ENCODE assay signal across 25 cellular contexts in the genomic region with DNA sequence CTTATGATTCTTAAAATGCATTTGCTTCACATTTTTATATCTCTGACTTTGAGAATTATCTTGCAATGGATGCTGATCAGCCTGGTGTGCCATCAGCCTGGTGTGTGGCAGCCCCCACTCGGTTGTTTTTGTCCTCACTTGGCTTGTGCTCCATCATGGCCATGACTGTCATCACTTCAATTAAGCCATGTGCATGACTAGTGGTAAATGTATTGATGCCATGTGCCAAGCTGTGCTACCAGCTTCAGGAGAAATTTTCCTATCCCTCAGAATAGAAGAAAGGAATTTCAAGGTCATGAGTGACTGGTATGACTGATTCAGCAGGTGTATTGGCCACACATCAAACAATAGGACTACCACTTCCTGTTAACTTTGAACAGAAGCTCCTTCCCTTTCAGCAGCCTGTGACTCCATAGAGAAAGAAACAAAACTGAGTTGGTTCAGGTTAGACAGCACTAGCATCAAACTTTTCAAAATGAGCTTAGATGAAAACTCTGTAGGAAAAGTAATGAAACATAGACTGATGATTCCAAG.
DNase-seq lines count a peak whose midpoint lies in the region; ATAC-seq and TF ChIP-seq lines count a peak whose summit lies in the region.
"Had no signal": no experiment of that assay in that cellular context is flagged by ENCODE, and none has a peak within 500 bp of the region (broad histone marks: within the 10 kb centered on the region; RNA-seq: fewer than 3 reads in every experiment).

No MANE protein-coding gene starts in this region.

- H3K27ac ChIP-seq in mesenchymal stem cell (ENCODE audit: low read length, poor library complexity, severe bottlenecking) (no peak overlapping the region), mesendoderm (ENCODE audit: low read depth, low read length) (no peak overlapping the region)
- H3K27ac ChIP-seq: SJCRH30 had no signal

- no peak overlapping the region for H3K18ac ChIP-seq in mesenchymal stem cell (ENCODE audit: low read depth in 1 of 2, low read length in 2 of 2)
- H3K18ac ChIP-seq in mesendoderm (ENCODE audit: low read length), result no peak overlapping the region

- peaks cover 14% of the 10 kb centered on the region for H3K9me3 ChIP-seq in mesenchymal stem cell (ENCODE audit: control insufficient read depth, low read length)
- H3K9me3 ChIP-seq: MG63, SJCRH30 had no signal

- DNase-seq in SW480 (ENCODE audit: low spot score), result peak; percentile 1
- DNase-seq in kidney glomerular epithelial cell (lab: John Stamatoyannopoulos, UW), result peak; percentile 9
- DNase-seq in mesenchymal stem cell, result no peak
- DNase-seq in mesendoderm, result no peak
- DNase-seq in activated T-cell treated with anti-CD3 and anti-CD28 coated beads, Interleukin-2, amount 50 U/mL, for 1 hour, result no peak
- DNase-seq: C1 segment of cervical spinal cord; CD4-positive, alpha-beta memory T cell; COR-L47; DMS79; EL; GDM1; HCEC 1CT; KG1; MG63; NCI-H2029; NCI-H446; NCI-H524 treated with DMSO at 0.1 percent for 48 hours; NCI-H82; NK-92 treated with Interleukin-12 subunit alpha and Interleukin-12 subunit beta, amount 100 ng/mL, for 24 hours; PC-3; SJCRH30; T-cell had no signal

- H2BK120ac ChIP-seq in mesenchymal stem cell (ENCODE audit: low read depth, low read length) (no peak overlapping the region), mesendoderm (ENCODE audit: low read depth, low read length) (no peak overlapping the region)

- WGBS in mesenchymal stem cell, result 67% methylated on average over 1 of the region's 1 CpG
- no CpG with 5 or more reads among the region's 1 CpG for WGBS in mesendoderm (ENCODE audit: extremely low coverage, insufficient coverage, low lambda C conversion rate)

- H2BK5ac ChIP-seq in mesenchymal stem cell (ENCODE audit: low read depth, low read length, poor library complexity, severe bottlenecking) (no peak overlapping the region), mesendoderm (ENCODE audit: low read length) (no peak overlapping the region)

- H4K8ac ChIP-seq in mesenchymal stem cell (ENCODE audit: low read length), result no peak overlapping the region
- no peak overlapping the region for H4K8ac ChIP-seq in mesendoderm (ENCODE audit: low read depth, low read length)

- no peak overlapping the region for H4K91ac ChIP-seq in mesenchymal stem cell (ENCODE audit: low read length)

- no peak overlapping the region for H3K4me3 ChIP-seq in mesenchymal stem cell (ENCODE audit: insufficient read depth in 1 of 2, low read depth in 1 of 2, low read length in 2 of 2)
- no peak overlapping the region for H3K4me3 ChIP-seq in mesendoderm (ENCODE audit: low read length)
- H3K4me3 ChIP-seq: MG63, SJCRH30 had no signal

- no peak overlapping the region for H3K56ac ChIP-seq in mesendoderm (ENCODE audit: low read length)

- ATAC-seq in HG03432 (IDR thresholded peaks at IDR 0.05; ENCODE audit: unreplicated experiment) (peak; percentile 67), SK-N-SH treated with all-trans-retinoic acid at 6 μM for 48 hours (no peak)
- ATAC-seq: PC-3, Right ventricle myocardium inferior, T-cell had no signal

- H2AFZ ChIP-seq in mesenchymal stem cell (ENCODE audit: low read depth, low read length), result no peak overlapping the region

- H3K4me2 ChIP-seq in mesenchymal stem cell (ENCODE audit: low read length, poor library complexity, severe bottlenecking), result no peak overlapping the region
- no peak overlapping the region for H3K4me2 ChIP-seq in mesendoderm (ENCODE audit: low read length)

- H2BK12ac ChIP-seq in mesenchymal stem cell (ENCODE audit: low read length in 2 of 2), result no peak overlapping the region

- H2BK15ac ChIP-seq in mesenchymal stem cell (ENCODE audit: low read depth, poor library complexity, severe bottlenecking), result no peak overlapping the region
- H2BK15ac ChIP-seq in mesendoderm (replicated peaks; ENCODE audit: low read depth), result no peak overlapping the region

- H3K9ac ChIP-seq in mesenchymal stem cell (ENCODE audit: low read length) (no peak overlapping the region), mesendoderm (ENCODE audit: low read length) (no peak overlapping the region)

- no peaks in the 10 kb centered on the region for H3K79me2 ChIP-seq in mesendoderm (ENCODE audit: control insufficient read depth, insufficient read depth, low read length)

- H2AK5ac ChIP-seq in mesenchymal stem cell (ENCODE audit: low read length, severe bottlenecking), result no peak overlapping the region
- H2AK5ac ChIP-seq in mesendoderm (ENCODE audit: low read length), result no peak overlapping the region

- no peak overlapping the region for H3K4ac ChIP-seq in mesenchymal stem cell (ENCODE audit: low read depth in 1 of 2, low read length in 2 of 2)
- H3K4ac ChIP-seq in mesendoderm (ENCODE audit: low read depth, low read length), result no peak overlapping the region

- no peaks in the 10 kb centered on the region for H3K36me3 ChIP-seq in mesenchymal stem cell (ENCODE audit: control insufficient read depth in 1 of 2, insufficient read depth in 2 of 2, low read depth in 1 of 2, low read length in 2 of 2)
- H3K36me3 ChIP-seq in mesendoderm (ENCODE audit: control insufficient read depth, insufficient read depth, low read length), result no peaks in the 10 kb centered on the region
- H3K36me3 ChIP-seq: MG63, SJCRH30 had no signal

- H4K5ac ChIP-seq in mesendoderm (ENCODE audit: low read length), result no peak overlapping the region

- H3K14ac ChIP-seq in mesenchymal stem cell (ENCODE audit: low read length in 2 of 2), result no peak overlapping the region

- H3K79me1 ChIP-seq in mesenchymal stem cell (replicated peaks; ENCODE audit: low read length, poor library complexity, severe bottlenecking) (no peaks in the 10 kb centered on the region), mesendoderm (ENCODE audit: low read length) (no peaks in the 10 kb centered on the region)

- H3K27me3 ChIP-seq in mesenchymal stem cell (ENCODE audit: control insufficient read depth in 1 of 2, insufficient read depth in 1 of 2, low read length in 2 of 2) (no peaks in the 10 kb centered on the region), mesendoderm (ENCODE audit: insufficient read depth, low read length, poor library complexity) (no peaks in the 10 kb centered on the region)
- H3K27me3 ChIP-seq: MG63, SJCRH30 had no signal

- H3K4me1 ChIP-seq in mesenchymal stem cell (ENCODE audit: control insufficient read depth, insufficient read depth, low read depth, low read length) (no peaks in the 10 kb centered on the region), mesendoderm (ENCODE audit: control insufficient read depth, low read depth, low read length) (no peaks in the 10 kb centered on the region)
- H3K4me1 ChIP-seq: SJCRH30 had no signal

- H3K23ac ChIP-seq in mesenchymal stem cell (ENCODE audit: low read length in 2 of 2), result no peak overlapping the region
- H3K23ac ChIP-seq in mesendoderm (ENCODE audit: low read length), result no peak overlapping the region

TF ChIP-seq in SK-N-SH treated with all-trans-retinoic acid at 6 μM for 48 hours, 23 proteins besides CTCF, POLR2A, EP300 and RAD21 (continues in another document):
- TF ChIP-seq SNAI2 (CRISPR knock-in tag; IDR thresholded peaks at IDR 0.05) (no peak), ISL1 (CRISPR knock-in tag; IDR thresholded peaks at IDR 0.05) (no peak), GLIS3 (CRISPR knock-in tag; IDR thresholded peaks at IDR 0.05) (no peak)
- TF ChIP-seq, protein P1, sequence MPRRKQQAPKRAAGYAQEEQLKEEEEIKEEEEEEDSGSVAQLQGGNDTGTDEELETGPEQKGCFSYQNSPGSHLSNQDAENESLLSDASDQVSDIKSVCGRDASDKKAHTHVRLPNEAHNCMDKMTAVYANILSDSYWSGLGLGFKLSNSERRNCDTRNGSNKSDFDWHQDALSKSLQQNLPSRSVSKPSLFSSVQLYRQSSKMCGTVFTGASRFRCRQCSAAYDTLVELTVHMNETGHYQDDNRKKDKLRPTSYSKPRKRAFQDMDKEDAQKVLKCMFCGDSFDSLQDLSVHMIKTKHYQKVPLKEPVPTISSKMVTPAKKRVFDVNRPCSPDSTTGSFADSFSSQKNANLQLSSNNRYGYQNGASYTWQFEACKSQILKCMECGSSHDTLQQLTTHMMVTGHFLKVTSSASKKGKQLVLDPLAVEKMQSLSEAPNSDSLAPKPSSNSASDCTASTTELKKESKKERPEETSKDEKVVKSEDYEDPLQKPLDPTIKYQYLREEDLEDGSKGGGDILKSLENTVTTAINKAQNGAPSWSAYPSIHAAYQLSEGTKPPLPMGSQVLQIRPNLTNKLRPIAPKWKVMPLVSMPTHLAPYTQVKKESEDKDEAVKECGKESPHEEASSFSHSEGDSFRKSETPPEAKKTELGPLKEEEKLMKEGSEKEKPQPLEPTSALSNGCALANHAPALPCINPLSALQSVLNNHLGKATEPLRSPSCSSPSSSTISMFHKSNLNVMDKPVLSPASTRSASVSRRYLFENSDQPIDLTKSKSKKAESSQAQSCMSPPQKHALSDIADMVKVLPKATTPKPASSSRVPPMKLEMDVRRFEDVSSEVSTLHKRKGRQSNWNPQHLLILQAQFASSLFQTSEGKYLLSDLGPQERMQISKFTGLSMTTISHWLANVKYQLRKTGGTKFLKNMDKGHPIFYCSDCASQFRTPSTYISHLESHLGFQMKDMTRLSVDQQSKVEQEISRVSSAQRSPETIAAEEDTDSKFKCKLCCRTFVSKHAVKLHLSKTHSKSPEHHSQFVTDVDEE (CRISPR knock-in tag; IDR thresholded peaks at IDR 0.05), result no peak
- TF ChIP-seq, protein P2, sequence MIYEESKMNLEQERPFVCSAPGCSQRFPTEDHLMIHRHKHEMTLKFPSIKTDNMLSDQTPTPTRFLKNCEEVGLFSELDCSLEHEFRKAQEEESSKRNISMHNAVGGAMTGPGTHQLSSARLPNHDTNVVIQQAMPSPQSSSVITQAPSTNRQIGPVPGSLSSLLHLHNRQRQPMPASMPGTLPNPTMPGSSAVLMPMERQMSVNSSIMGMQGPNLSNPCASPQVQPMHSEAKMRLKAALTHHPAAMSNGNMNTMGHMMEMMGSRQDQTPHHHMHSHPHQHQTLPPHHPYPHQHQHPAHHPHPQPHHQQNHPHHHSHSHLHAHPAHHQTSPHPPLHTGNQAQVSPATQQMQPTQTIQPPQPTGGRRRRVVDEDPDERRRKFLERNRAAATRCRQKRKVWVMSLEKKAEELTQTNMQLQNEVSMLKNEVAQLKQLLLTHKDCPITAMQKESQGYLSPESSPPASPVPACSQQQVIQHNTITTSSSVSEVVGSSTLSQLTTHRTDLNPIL (CRISPR knock-in tag; IDR thresholded peaks at IDR 0.05; ENCODE audit: low read depth), result no peak
- TF ChIP-seq, protein P3, sequence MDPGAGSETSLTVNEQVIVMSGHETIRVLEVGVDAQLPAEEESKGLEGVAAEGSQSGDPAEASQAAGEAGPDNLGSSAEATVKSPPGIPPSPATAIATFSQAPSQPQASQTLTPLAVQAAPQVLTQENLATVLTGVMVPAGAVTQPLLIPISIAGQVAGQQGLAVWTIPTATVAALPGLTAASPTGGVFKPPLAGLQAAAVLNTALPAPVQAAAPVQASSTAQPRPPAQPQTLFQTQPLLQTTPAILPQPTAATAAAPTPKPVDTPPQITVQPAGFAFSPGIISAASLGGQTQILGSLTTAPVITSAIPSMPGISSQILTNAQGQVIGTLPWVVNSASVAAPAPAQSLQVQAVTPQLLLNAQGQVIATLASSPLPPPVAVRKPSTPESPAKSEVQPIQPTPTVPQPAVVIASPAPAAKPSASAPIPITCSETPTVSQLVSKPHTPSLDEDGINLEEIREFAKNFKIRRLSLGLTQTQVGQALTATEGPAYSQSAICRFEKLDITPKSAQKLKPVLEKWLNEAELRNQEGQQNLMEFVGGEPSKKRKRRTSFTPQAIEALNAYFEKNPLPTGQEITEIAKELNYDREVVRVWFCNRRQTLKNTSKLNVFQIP (CRISPR knock-in tag; IDR thresholded peaks at IDR 0.05; ENCODE audit: borderline replicate concordance, low read depth), result no peak

Comparison
In these comparisons a context has a peak if more than half of its experiments do, and no peak if none do; other contexts are left out.
1. DNase-seq: peak in SW480 (single experiment) and kidney glomerular epithelial cell (single experiment); none in mesenchymal stem cell (single experiment), mesendoderm (single experiment) and activated T-cell treated with anti-CD3 and anti-CD28 coated beads, Interleukin-2, amount 50 U/mL, for 1 hour (single experiment).